ENCODE assay signal across 15 cellular contexts in the genomic region with DNA sequence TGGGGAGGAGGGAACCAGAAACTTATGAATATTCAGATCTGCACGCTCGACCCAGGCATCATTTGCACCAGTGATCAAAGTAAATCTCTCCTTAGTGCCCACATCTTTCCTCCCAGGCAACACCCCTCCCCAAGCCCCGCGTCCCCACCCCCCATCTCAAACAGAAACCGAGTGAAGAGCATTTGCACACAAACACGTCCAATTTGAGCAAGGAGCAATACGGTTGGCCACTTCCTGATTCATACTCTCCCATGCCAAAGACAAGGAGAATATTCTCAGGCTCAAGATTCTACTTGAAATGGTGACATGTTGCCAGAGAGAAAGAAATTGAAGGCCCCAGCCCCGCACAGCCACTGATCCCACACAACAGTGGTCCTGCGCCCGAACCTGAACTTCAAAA. TPM values are rescaled to one million over a fixed set of nuclear protein-coding genes. Genes with fewer than 3 reads are reported as not detected.
DNase-seq lines count a peak whose midpoint lies in the region; ATAC-seq and TF ChIP-seq lines count a peak whose summit lies in the region.
"Had no signal": no experiment of that assay in that cellular context is flagged by ENCODE, and none has a peak within 500 bp of the region (broad histone marks: within the 10 kb centered on the region; RNA-seq: fewer than 3 reads in every experiment).

No MANE protein-coding gene starts in this region.

- H2BK15ac ChIP-seq in mesenchymal stem cell (ENCODE audit: low read depth, poor library complexity, severe bottlenecking): no peak overlapping the region

- no peak overlapping the region for H3K23ac ChIP-seq in mesenchymal stem cell (ENCODE audit: low read length in 2 of 2)

- no peak overlapping the region for H3K18ac ChIP-seq in mesenchymal stem cell (ENCODE audit: low read depth in 1 of 2, low read length in 2 of 2)

- H3K36me3 ChIP-seq in mesenchymal stem cell (ENCODE audit: control insufficient read depth in 1 of 2, insufficient read depth in 2 of 2, low read depth in 1 of 2, low read length in 2 of 2) (peaks cover 18 to 20% of the 10 kb centered on the region in 2 experiments), osteoblast (ENCODE audit: insufficient read depth, low read length) (no peaks in the 10 kb centered on the region)
- H3K36me3 ChIP-seq: MG63 had no signal

- no peak overlapping the region for H2AK5ac ChIP-seq in mesenchymal stem cell (ENCODE audit: low read length, severe bottlenecking)

- peaks cover 19% of the 10 kb centered on the region for H3K79me2 ChIP-seq in osteoblast (ENCODE audit: insufficient read depth, low read length)

- DNase-seq in activated naive CD4-positive, alpha-beta T cell treated with Interleukin-2 at 50 U/mL for 16 hours: no peak
- no peak for DNase-seq in activated naive CD8-positive, alpha-beta T cell treated with anti-CD3 and anti-CD28 coated beads, Interleukin-2, amount 10 ng/mL, durations not matched to agents 7 days and 5 days
- no peak for DNase-seq in mesenchymal stem cell
- no peak for DNase-seq in type B pancreatic cell (ENCODE audit: extremely low spot score, unreplicated experiment)
- DNase-seq in OCI-M1 (lab: John Stamatoyannopoulos, UW): no peak
- DNase-seq in osteoblast (ENCODE audit: insufficient read length, low spot score, missing footprints): no peak
- DNase-seq: activated CD8-positive, alpha-beta memory T cell treated with anti-CD3 and anti-CD28 coated beads, Interleukin-2, amount 50 U/mL, for 48 hours; cerebellar nuclear complex; foreskin melanocyte; MG63; NCI-H526 had no signal

- no peak overlapping the region for H2BK5ac ChIP-seq in mesenchymal stem cell (ENCODE audit: low read depth, low read length, poor library complexity, severe bottlenecking)

- TF ChIP-seq CTCF in type B pancreatic cell (conservative IDR thresholded peaks at IDR 0.05): no peak
- no peak for TF ChIP-seq CTCF in osteoblast (IDR thresholded peaks at IDR 0.05; ENCODE audit: extremely low read depth, low read depth, low read length)

- no peak overlapping the region for H2AFZ ChIP-seq in mesenchymal stem cell (ENCODE audit: low read depth, low read length)
- H2AFZ ChIP-seq in osteoblast (ENCODE audit: low read length): no peak overlapping the region

- H3K36me3 Mint-ChIP-seq in activated naive CD4-positive, alpha-beta T cell treated with anti-CD3 and anti-CD28 coated beads, Interleukin-2, amount 50 U/mL, for 24 hours: peaks cover 12% of the 10 kb centered on the region
- peaks cover 44% of the 10 kb centered on the region for H3K36me3 Mint-ChIP-seq in activated naive CD8-positive, alpha-beta T cell treated with anti-CD3 and anti-CD28 coated beads, Interleukin-2, amount 10 ng/mL, durations not matched to agents 7 days and 5 days
- H3K36me3 Mint-ChIP-seq in type B pancreatic cell: peaks cover 44% of the 10 kb centered on the region

- H3K27me3 Mint-ChIP-seq in activated naive CD4-positive, alpha-beta T cell treated with anti-CD3 and anti-CD28 coated beads, Interleukin-2, amount 50 U/mL, for 24 hours: no peaks in the 10 kb centered on the region
- no peaks in the 10 kb centered on the region for H3K27me3 Mint-ChIP-seq in activated naive CD8-positive, alpha-beta T cell treated with anti-CD3 and anti-CD28 coated beads, Interleukin-2, amount 10 ng/mL, durations not matched to agents 7 days and 5 days
- H3K27me3 Mint-ChIP-seq in type B pancreatic cell: no peaks in the 10 kb centered on the region

- no peak overlapping the region for H4K8ac ChIP-seq in mesenchymal stem cell (ENCODE audit: low read length)

- peaks cover 3% of the 10 kb centered on the region for H4K20me1 ChIP-seq in osteoblast (ENCODE audit: insufficient read depth, low read length)

- H3K27ac Mint-ChIP-seq in activated naive CD4-positive, alpha-beta T cell treated with anti-CD3 and anti-CD28 coated beads, Interleukin-2, amount 50 U/mL, for 24 hours: no peak overlapping the region
- peak overlapping the region; percentile 76 for H3K27ac Mint-ChIP-seq in activated naive CD8-positive, alpha-beta T cell treated with anti-CD3 and anti-CD28 coated beads, Interleukin-2, amount 10 ng/mL, durations not matched to agents 7 days and 5 days
- no peak overlapping the region for H3K27ac Mint-ChIP-seq in type B pancreatic cell

- no peak overlapping the region for H3K14ac ChIP-seq in mesenchymal stem cell (ENCODE audit: low read length in 2 of 2)

- H3K79me1 ChIP-seq in mesenchymal stem cell (replicated peaks; ENCODE audit: low read length, poor library complexity, severe bottlenecking): peaks cover 45% of the 10 kb centered on the region

- 87% methylated on average over 9 of the region's 10 CpGs for WGBS in mesenchymal stem cell

- POLR2A ChIA-PET in activated naive CD8-positive, alpha-beta T cell treated with anti-CD3 and anti-CD28 coated beads, Interleukin-2, amount 10 ng/mL, durations not matched to agents 7 days and 5 days (lab: Charles Lee): no interaction called here

- no peak overlapping the region for H3K4me3 ChIP-seq in mesenchymal stem cell (ENCODE audit: insufficient read depth in 1 of 2, low read depth in 1 of 2, low read length in 2 of 2)
- no peak overlapping the region for H3K4me3 ChIP-seq in osteoblast (ENCODE audit: insufficient read depth, low read length)
- H3K4me3 ChIP-seq: MG63, right atrium auricular region had no signal

- H3K4me1 Mint-ChIP-seq in activated naive CD4-positive, alpha-beta T cell treated with anti-CD3 and anti-CD28 coated beads, Interleukin-2, amount 50 U/mL, for 24 hours: peaks cover 79% of the 10 kb centered on the region
- H3K4me1 Mint-ChIP-seq in activated naive CD8-positive, alpha-beta T cell treated with anti-CD3 and anti-CD28 coated beads, Interleukin-2, amount 10 ng/mL, durations not matched to agents 7 days and 5 days: peaks cover 34% of the 10 kb centered on the region
- peaks cover 29% of the 10 kb centered on the region for H3K4me1 Mint-ChIP-seq in type B pancreatic cell (ENCODE audit: unreplicated experiment)

- peak overlapping the region; percentile 23 for H3K4me3 Mint-ChIP-seq in activated naive CD4-positive, alpha-beta T cell treated with anti-CD3 and anti-CD28 coated beads, Interleukin-2, amount 50 U/mL, for 24 hours
- H3K4me3 Mint-ChIP-seq in activated naive CD8-positive, alpha-beta T cell treated with anti-CD3 and anti-CD28 coated beads, Interleukin-2, amount 10 ng/mL, durations not matched to agents 7 days and 5 days: peak overlapping the region; percentile 61
- peak overlapping the region; percentile 11 for H3K4me3 Mint-ChIP-seq in type B pancreatic cell

- peak overlapping the region; percentile 36 for H3K9ac ChIP-seq in mesenchymal stem cell (ENCODE audit: low read length)

- no peak overlapping the region for H3K27ac ChIP-seq in mesenchymal stem cell (ENCODE audit: low read length, poor library complexity, severe bottlenecking)
- H3K27ac ChIP-seq in osteoblast (ENCODE audit: low read depth, low read length): no peak overlapping the region

- H3K4me1 ChIP-seq in mesenchymal stem cell (ENCODE audit: control insufficient read depth, insufficient read depth, low read depth, low read length): peaks cover 2% of the 10 kb centered on the region
- peaks cover 6% of the 10 kb centered on the region for H3K4me1 ChIP-seq in osteoblast (ENCODE audit: insufficient read depth, low read length)

- no peaks in the 10 kb centered on the region for H3K9me3 Mint-ChIP-seq in activated naive CD4-positive, alpha-beta T cell treated with anti-CD3 and anti-CD28 coated beads, Interleukin-2, amount 50 U/mL, for 24 hours
- H3K9me3 Mint-ChIP-seq in activated naive CD8-positive, alpha-beta T cell treated with anti-CD3 and anti-CD28 coated beads, Interleukin-2, amount 10 ng/mL, durations not matched to agents 7 days and 5 days: no peaks in the 10 kb centered on the region
- no peaks in the 10 kb centered on the region for H3K9me3 Mint-ChIP-seq in type B pancreatic cell

- no peak overlapping the region for H2BK12ac ChIP-seq in mesenchymal stem cell (ENCODE audit: low read length in 2 of 2)

- H3K4ac ChIP-seq in mesenchymal stem cell (ENCODE audit: low read depth in 1 of 2, low read length in 2 of 2): no peak overlapping the region

- H3K9me3 ChIP-seq in mesenchymal stem cell (ENCODE audit: control insufficient read depth, low read length) (no peaks in the 10 kb centered on the region), osteoblast (ENCODE audit: low read depth, low read length) (no peaks in the 10 kb centered on the region)
- H3K9me3 ChIP-seq: MG63, right atrium auricular region had no signal

- H3K4me2 ChIP-seq in mesenchymal stem cell (ENCODE audit: low read length, poor library complexity, severe bottlenecking) (no peak overlapping the region), osteoblast (ENCODE audit: insufficient read depth, low read length) (no peak overlapping the region)

- H4K91ac ChIP-seq in mesenchymal stem cell (ENCODE audit: low read length): no peak overlapping the region

- no peak for ATAC-seq in activated naive CD8-positive, alpha-beta T cell treated with anti-CD3 and anti-CD28 coated beads, Interleukin-2, amount 10 ng/mL, durations not matched to agents 7 days and 5 days (ENCODE audit: low read depth)
- no peak for ATAC-seq in GM21423 (IDR thresholded peaks at IDR 0.05; ENCODE audit: unreplicated experiment)
- ATAC-seq: left lobe of liver had no signal

- no peaks in the 10 kb centered on the region for H3K27me3 ChIP-seq in mesenchymal stem cell (ENCODE audit: control insufficient read depth in 1 of 2, insufficient read depth in 1 of 2, low read length in 2 of 2)
- no peaks in the 10 kb centered on the region for H3K27me3 ChIP-seq in osteoblast (ENCODE audit: insufficient read depth, low read length)
- H3K27me3 ChIP-seq: MG63, right atrium auricular region had no signal

- H2BK120ac ChIP-seq in mesenchymal stem cell (ENCODE audit: low read depth, low read length): no peak overlapping the region

RNA-seq across cellular contexts. Expression of a gene that starts 7.1 kb away (rescaled TPM):
- total RNA-seq in activated naive CD8-positive, alpha-beta T cell treated with anti-CD3 and anti-CD28 coated beads, Interleukin-2, amount 10 ng/mL, durations not matched to agents 7 days and 5 days: 100 to 1,000 TPM; 101 to 102 TPM
- polyA plus RNA-seq in mesenchymal stem cell (2013, experiment 1 of 2): 28.2 TPM
- 27.4 TPM for polyA plus RNA-seq in mesenchymal stem cell (2013, experiment 2 of 2)
- total RNA-seq in type B pancreatic cell (ENCODE audit: low replicate concordance) (40.4 and 73.5 TPM in 2 replicates), osteoblast (44.5 and 49.9 TPM in 2 replicates)

Comparison
In these comparisons a context has a peak if more than half of its experiments do, and no peak if none do; other contexts are left out.
1. H3K4me3 Mint-ChIP-seq: peak in every context shown above with its lines; median percentile 61 in activated naive CD8-positive, alpha-beta T cell treated with anti-CD3 and anti-CD28 coated beads, Interleukin-2, amount 10 ng/mL, durations not matched to agents 7 days and 5 days; 23 in activated naive CD4-positive, alpha-beta T cell treated with anti-CD3 and anti-CD28 coated beads, Interleukin-2, amount 50 U/mL, for 24 hours; 11 in type B pancreatic cell.